1 cellular context compared by ENCODE assay signal in genomic region chr10:91923371-91924211, GRCh38.
TF ChIP-seq lines count a peak whose summit lies in the region.

Gene BTAF1 (plus strand): TSS chr10:91923770. CDS start chr10:91924077, 307 bp downstream.

TF ChIP-seq in GM12878, 131 proteins besides CTCF, POLR2A, EP300 and RAD21 (continued from another document and continues in another):
- TF ChIP-seq USF1 (IDR thresholded peaks at IDR 0.05; ENCODE audit: borderline replicate concordance, extremely low read length, insufficient read depth, low read depth, low read length) (no peak), EZH2 (IDR thresholded peaks at IDR 0.05; ENCODE audit: borderline replicate concordance, control insufficient read depth, low read depth, low read length) (no peak), CEBPZ (IDR thresholded peaks at IDR 0.05; ENCODE audit: low read depth, low read length) (no peak), TCF12 (IDR thresholded peaks at IDR 0.05; ENCODE audit: low read depth, low read length) (0 out of 2 replicates have a peak, but pooled peaks have one; percentile 22), SREBF1 (IDR thresholded peaks at IDR 0.05; ENCODE audit: low read length) (no peak), ZBTB40 (IDR thresholded peaks at IDR 0.05; ENCODE audit: borderline replicate concordance) (peak; percentile 79), SMAD1 (IDR thresholded peaks at IDR 0.05; ENCODE audit: low read depth, partially characterized antibody) (no peak), ATF7 (IDR thresholded peaks at IDR 0.05; ENCODE audit: low read depth) (peak; percentile 91), RUNX3 (IDR thresholded peaks at IDR 0.05; ENCODE audit: low read length) (peak; percentile 45), REST (IDR thresholded peaks at IDR 0.05; ENCODE audit: low read depth, low read length) (no peak), ZNF274 (IDR thresholded peaks at IDR 0.05; ENCODE audit: insufficient read depth, insufficient read length) (no peak), USF2 (IDR thresholded peaks at IDR 0.05; ENCODE audit: borderline replicate concordance, low read depth, low read length) (no peak; the same call in 1 of the 2 replicates), EED (IDR thresholded peaks at IDR 0.05; ENCODE audit: low read depth) (0 out of 2 replicates have a peak, but pooled peaks have one; percentile 5), ESRRA (IDR thresholded peaks at IDR 0.05; ENCODE audit: low read length) (0 out of 2 replicates have a peak, but pooled peaks have one; percentile 51), GATAD2B (conservative IDR thresholded peaks at IDR 0.05; ENCODE audit: low read depth) (peak; percentile 82; the same call in 1 of the 2 replicates), MYC (IDR thresholded peaks at IDR 0.05; ENCODE audit: insufficient read depth, insufficient read length, insufficient replicate concordance, low read length, severe bottlenecking) (peak; percentile 31), BCL11A (IDR thresholded peaks at IDR 0.05; ENCODE audit: low read depth, low read length) (0 out of 2 replicates have a peak, but pooled peaks have one; percentile 21), SIN3A (IDR thresholded peaks at IDR 0.05; ENCODE audit: low read depth, low read length) (peak; percentile 88), ZNF687 (IDR thresholded peaks at IDR 0.05) (peak; percentile 99), ZNF24 (IDR thresholded peaks at IDR 0.05) (no peak), MTA3 (IDR thresholded peaks at IDR 0.05; ENCODE audit: borderline replicate concordance, low read length) (no peak), TAF1 (IDR thresholded peaks at IDR 0.05; ENCODE audit: borderline replicate concordance, low read depth, low read length) (peak; percentile 43; the same call in 1 of the 2 replicates), ZBTB4 (CRISPR knock-in tag; IDR thresholded peaks at IDR 0.05) (no peak), PRDM15 (CRISPR knock-in tag; IDR thresholded peaks at IDR 0.05) (no peak), CREB1 (IDR thresholded peaks at IDR 0.05; ENCODE audit: low read depth) (peak; percentile 97)
